Comparison of ENCODE assay signal across 20 cellular contexts in genomic region chr2:71210292-71210691, GRCh38. TPM values are rescaled to one million over a fixed set of nuclear protein-coding genes. Genes with fewer than 3 reads are reported as not detected.
DNase-seq lines count a peak whose midpoint lies in the region; ATAC-seq, FAIRE-seq and TF ChIP-seq lines count a peak whose summit lies in the region.
"Had no signal": no experiment of that assay in that cellular context is flagged by ENCODE, and none has a peak within 500 bp of the region (broad histone marks: within the 10 kb centered on the region; RNA-seq: fewer than 3 reads in every experiment).

No MANE protein-coding gene starts in this region.

- H3K4me1 ChIP-seq in body of pancreas (peaks cover 49% of the 10 kb centered on the region), pancreas (peaks cover 6 to 23% (median 12%) of the 10 kb centered on the region in 3 donors), OCI-LY7 (ENCODE audit: insufficient read depth, low read length, poor library complexity, severe bottlenecking) (no peaks in the 10 kb centered on the region)
- H3K4me1 ChIP-seq: BE2C had no signal

- WGBS in body of pancreas, 2 donors, result 47 to 49% methylated on average over 3 of the region's 3 CpGs
- WGBS in pancreas, 2 donors, result 49 to 51% methylated on average over 3 of the region's 3 CpGs

- H4K20me1 ChIP-seq in OCI-LY7 (ENCODE audit: insufficient read depth, low read length), result no peaks in the 10 kb centered on the region; the same call in 1 of the 2 replicates

- no peak overlapping the region for H3K4me2 ChIP-seq in OCI-LY7 (ENCODE audit: low read length)

- TF ChIP-seq CTCF in 22Rv1 (IDR thresholded peaks at IDR 0.05), result no peak
- no peak for TF ChIP-seq CTCF in LNCaP clone FGC (IDR thresholded peaks at IDR 0.05; ENCODE audit: control insufficient read depth, extremely low read depth, insufficient read depth)
- no peak for TF ChIP-seq CTCF in body of pancreas (IDR thresholded peaks at IDR 0.05)
- no peak for TF ChIP-seq CTCF in pancreas (IDR thresholded peaks at IDR 0.05)
- no peak for TF ChIP-seq CTCF in OCI-LY7 (conservative IDR thresholded peaks at IDR 0.05; ENCODE audit: low read length)

- H3K9me2 ChIP-seq in OCI-LY7 (ENCODE audit: insufficient read depth, low read length), result no peaks in the 10 kb centered on the region

- intact Hi-C loops in body of pancreas (cut with DNase I) (no loop called here), pancreas (cut with DNase I) (no loop called here), OCI-LY7 (cut with micrococcal nuclease; ENCODE audit: unreplicated experiment) (no loop called here)

- H3K9me3 ChIP-seq in body of pancreas (no peaks in the 10 kb centered on the region), pancreas (no peaks in the 10 kb centered on the region), OCI-LY7 (ENCODE audit: low read length) (no peaks in the 10 kb centered on the region)
- H3K9me3 ChIP-seq: BE2C had no signal

- no peaks in the 10 kb centered on the region for H3K27me3 ChIP-seq in body of pancreas
- no peaks in the 10 kb centered on the region for H3K27me3 ChIP-seq in pancreas
- H3K27me3 ChIP-seq: BE2C had no signal

- no peak overlapping the region for H2AFZ ChIP-seq in OCI-LY7 (ENCODE audit: low read length)

- POLR2A ChIA-PET in OCI-LY7 (lab: Charles Lee), result interaction anchor here (0.7 kb wide), 1 partner anchor 28 kb away, joined by 5 read pairs; no protein-coding TSS in a partner anchor

- CTCF ChIA-PET in OCI-LY7 (lab: Charles Lee; ENCODE audit: unreplicated experiment), result no interaction called here

- no peak for FAIRE-seq in pancreas (lab: Jason Lieb, UNC)
- FAIRE-seq: A204.1, HTR-8/SVneo had no signal

- no TSS peak for BruUV-seq in OCI-LY7 (replicated peaks; lab: Mats Ljungman, UMichigan)

- DNase-seq in LNCaP clone FGC (ENCODE audit: low read depth), result peak; percentile 69
- DNase-seq in body of pancreas, result peak in 1 of 4 donors; percentile 18
- no peak for DNase-seq in pancreas
- no peak for DNase-seq in OCI-LY7 (ENCODE audit: low spot score)
- DNase-seq in EL, result no peak
- DNase-seq: ACHN; BE2C; C1 segment of cervical spinal cord; CD4-positive, alpha-beta T cell; DMS153; DMS79; GF-D8; GOT3; H7; HFFc6 had no signal

- H3K4me3 ChIP-seq in LNCaP clone FGC (ENCODE audit: low read depth, low read length) (no peak overlapping the region), body of pancreas (no peak overlapping the region), pancreas (no peak overlapping the region), OCI-LY7 (ENCODE audit: low read depth, low read length, poor library complexity, severe bottlenecking) (no peak overlapping the region)

- no peak for TF ChIP-seq POLR2A in body of pancreas (IDR thresholded peaks at IDR 0.05)

- H3K27ac ChIP-seq in 22Rv1 (peak overlapping the region; percentile 32), body of pancreas (peak overlapping the region in 3 of 4 donors; percentile 27 to 83 (median 41)), pancreas (peak overlapping the region; percentile 14 to 84 (median 61)), OCI-LY7 (ENCODE audit: low read depth, low read length, poor library complexity, severe bottlenecking) (no peak overlapping the region)

- no peaks in the 10 kb centered on the region for H3K79me2 ChIP-seq in OCI-LY7 (ENCODE audit: insufficient read depth, low read depth, low read length)

- ATAC-seq in body of pancreas (peak; percentile 78), pancreas (peak; percentile 83 to 90 (median 86)), SK-N-SH treated with all-trans-retinoic acid at 6 μM for 48 hours (no peak)
- ATAC-seq: HCT116 had no signal

- H3K36me3 ChIP-seq in body of pancreas (replicated peaks in 1 of 2; ENCODE audit: insufficient read depth in 1 of 2, low read depth in 2 of 2), result no peaks in the 10 kb centered on the region
- no peaks in the 10 kb centered on the region for H3K36me3 ChIP-seq in pancreas
- H3K36me3 ChIP-seq in OCI-LY7 (ENCODE audit: insufficient read depth, low read length), result no peaks in the 10 kb centered on the region
- H3K36me3 ChIP-seq: BE2C had no signal

TF ChIP-seq in SK-N-SH treated with all-trans-retinoic acid at 6 μM for 48 hours, 23 proteins besides CTCF, POLR2A, EP300 and RAD21:
- TF ChIP-seq GLIS3 (CRISPR knock-in tag; IDR thresholded peaks at IDR 0.05), result no peak
- TF ChIP-seq BACH2 (CRISPR knock-in tag; IDR thresholded peaks at IDR 0.05; ENCODE audit: borderline replicate concordance), result no peak
- TF ChIP-seq OSR1 (CRISPR knock-in tag; IDR thresholded peaks at IDR 0.05), result no peak
- TF ChIP-seq RARB (CRISPR knock-in tag; IDR thresholded peaks at IDR 0.05), result no peak
- TF ChIP-seq ESRRG (CRISPR knock-in tag; IDR thresholded peaks at IDR 0.05), result no peak
- no peak for TF ChIP-seq ZFP3 (CRISPR knock-in tag; IDR thresholded peaks at IDR 0.05)
- TF ChIP-seq SNAI2 (CRISPR knock-in tag; IDR thresholded peaks at IDR 0.05), result no peak
- TF ChIP-seq CSDC2 (CRISPR knock-in tag; IDR thresholded peaks at IDR 0.05), result no peak
- TF ChIP-seq ZNF565 (CRISPR knock-in tag; conservative IDR thresholded peaks at IDR 0.05; ENCODE audit: low read depth), result no peak
- TF ChIP-seq, protein P1, sequence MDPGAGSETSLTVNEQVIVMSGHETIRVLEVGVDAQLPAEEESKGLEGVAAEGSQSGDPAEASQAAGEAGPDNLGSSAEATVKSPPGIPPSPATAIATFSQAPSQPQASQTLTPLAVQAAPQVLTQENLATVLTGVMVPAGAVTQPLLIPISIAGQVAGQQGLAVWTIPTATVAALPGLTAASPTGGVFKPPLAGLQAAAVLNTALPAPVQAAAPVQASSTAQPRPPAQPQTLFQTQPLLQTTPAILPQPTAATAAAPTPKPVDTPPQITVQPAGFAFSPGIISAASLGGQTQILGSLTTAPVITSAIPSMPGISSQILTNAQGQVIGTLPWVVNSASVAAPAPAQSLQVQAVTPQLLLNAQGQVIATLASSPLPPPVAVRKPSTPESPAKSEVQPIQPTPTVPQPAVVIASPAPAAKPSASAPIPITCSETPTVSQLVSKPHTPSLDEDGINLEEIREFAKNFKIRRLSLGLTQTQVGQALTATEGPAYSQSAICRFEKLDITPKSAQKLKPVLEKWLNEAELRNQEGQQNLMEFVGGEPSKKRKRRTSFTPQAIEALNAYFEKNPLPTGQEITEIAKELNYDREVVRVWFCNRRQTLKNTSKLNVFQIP (CRISPR knock-in tag; IDR thresholded peaks at IDR 0.05; ENCODE audit: borderline replicate concordance, low read depth), result no peak
- TF ChIP-seq PPARA (CRISPR knock-in tag; IDR thresholded peaks at IDR 0.05; ENCODE audit: borderline replicate concordance), result no peak
- TF ChIP-seq ZNF70 (CRISPR knock-in tag; IDR thresholded peaks at IDR 0.05), result no peak
- TF ChIP-seq ZFP30 (CRISPR knock-in tag; IDR thresholded peaks at IDR 0.05), result no peak
- no peak for TF ChIP-seq TOX (CRISPR knock-in tag; IDR thresholded peaks at IDR 0.05; ENCODE audit: borderline replicate concordance)

RNA-seq across cellular contexts. Expression of gene PAIP2B, which starts 16.6 kb away (rescaled TPM):
- 10 to 100 TPM; 18.5 to 32.9 TPM for total RNA-seq in body of pancreas
- total RNA-seq in pancreas, result 10 to 100 TPM; 30.4 to 67.4 (median 51.1) TPM
- polyA plus RNA-seq in pancreas, result 10 to 100 TPM in 1 of 2 donors, 1 to 10 TPM in 1; 9.0 to 12.9 TPM
- total RNA-seq in OCI-LY7 (2014; rRNA removed; shearing (Covaris generic)), result 2.6 and 3.0 TPM in 2 replicates
- 6.9 and 8.2 TPM in 2 replicates for total RNA-seq in OCI-LY7 (2022)
